In the genomic region with DNA sequence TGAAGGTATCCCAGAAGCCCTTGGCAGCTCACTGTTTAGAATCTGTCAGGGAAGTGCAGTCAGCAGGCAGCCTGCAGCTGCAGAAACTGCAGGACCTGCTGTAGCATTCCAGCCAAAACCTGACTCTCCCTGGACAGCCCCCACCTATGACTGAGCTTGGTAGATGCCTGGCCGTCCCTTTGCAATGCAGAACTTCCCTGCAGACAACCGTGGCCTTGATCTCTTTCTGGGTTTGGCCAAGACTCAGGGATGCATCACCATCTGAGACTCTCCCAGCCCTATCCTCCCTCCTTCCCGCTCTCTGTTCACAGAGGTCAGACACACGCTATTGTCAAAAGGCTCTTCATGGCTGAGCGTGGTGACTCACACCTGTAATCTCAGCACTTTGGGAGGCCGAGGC, we compare ENCODE assay signal across 25 cellular contexts.
"Had no signal": no experiment of that assay in that cellular context is flagged by ENCODE, and none has a peak within 500 bp of the region (broad histone marks: within the 10 kb centered on the region; RNA-seq: fewer than 3 reads in every experiment).

No MANE protein-coding gene starts in this region.

- H3K4me1 ChIP-seq: esophagus muscularis mucosa, foreskin keratinocyte, gastroesophageal sphincter, left lung, lower lobe of right lung had no signal

- H2AFZ ChIP-seq: hepatocyte had no signal

- FAIRE-seq: colon, endothelial cell of umbilical vein, frontal cortex, kidney had no signal

- H3K4me1 Mint-ChIP-seq: immature natural killer cell, mesothelial cell of epicardium, naive B cell had no signal

- H3K9me3 Mint-ChIP-seq: immature natural killer cell had no signal

- H3K4me2 ChIP-seq: hepatocyte had no signal

- H3K27me3 ChIP-seq: dorsolateral prefrontal cortex, esophagus muscularis mucosa, foreskin keratinocyte, gastroesophageal sphincter, heart left ventricle, hepatocyte, left lung had no signal

- H3K79me2 ChIP-seq: hepatocyte had no signal

- H3K27me3 Mint-ChIP-seq: naive B cell had no signal

- H3K27ac ChIP-seq: coronary artery, dorsolateral prefrontal cortex, esophagus muscularis mucosa, foreskin keratinocyte, gastroesophageal sphincter, heart left ventricle, hepatocyte, left lung, lower lobe of right lung had no signal

- H3K4me3 Mint-ChIP-seq: immature natural killer cell, mesothelial cell of epicardium, naive B cell had no signal

- H3K9me3 ChIP-seq: esophagus muscularis mucosa, gastroesophageal sphincter, heart left ventricle, left lung, lower lobe of right lung, mucosa of descending colon had no signal

- ATAC-seq: foreskin keratinocyte, gastroesophageal sphincter, heart left ventricle, left lung, left ventricle myocardium superior, lower lobe of right lung, mucosa of descending colon had no signal

- H3K4me3 ChIP-seq: coronary artery, dorsolateral prefrontal cortex, esophagus muscularis mucosa, gastroesophageal sphincter, heart left ventricle, hepatocyte, left lung, lower lobe of right lung, mucosa of descending colon had no signal

- H3K36me3 Mint-ChIP-seq: immature natural killer cell had no signal

- H3K27ac Mint-ChIP-seq: immature natural killer cell, mesothelial cell of epicardium had no signal

- DNase-seq: dermis blood vessel endothelial cell; dorsolateral prefrontal cortex; effector CD4-positive, alpha-beta T cell; effector memory CD4-positive, alpha-beta T cell; foreskin keratinocyte; heart left ventricle; hypothalamus; immature natural killer cell; islet precursor cell; kidney; kidney glomerular epithelial cell; left lung; left ventricle myocardium superior; lower lobe of right lung; mesenchymal stem cell; mucosa of descending colon; naive B cell had no signal
